Comparison of ENCODE assay signal across 8 cellular contexts in genomic region chr1:103525114-103525606, GRCh38. TPM values are rescaled to one million over a fixed set of nuclear protein-coding genes. Genes with fewer than 3 reads are reported as not detected.
A peak's percentile ranks its signal among the peaks of the same experiment; 100 is the strongest.
DNase-seq lines count a peak whose midpoint lies in the region; ATAC-seq and TF ChIP-seq lines count a peak whose summit lies in the region.

No MANE protein-coding gene starts in this region.

- no peaks in the 10 kb centered on the region for H3K27me3 Mint-ChIP-seq in chondrocyte (ENCODE audit: low read depth)

- H3K9ac ChIP-seq in subcutaneous abdominal adipose tissue (ENCODE audit: low read length in 5 of 5): peak overlapping the region in 4 of 5 donors; percentile 35 to 67 (median 57)

- TF ChIP-seq CTCF in Panc1 (IDR thresholded peaks at IDR 0.05) (no peak), chondrocyte (IDR thresholded peaks at IDR 0.05) (no peak)

- peak overlapping the region; percentile 56; the same call in 1 of the 2 replicates for H3K27ac ChIP-seq in Panc1 (ENCODE audit: low read length)
- peak overlapping the region; percentile 28 for H3K27ac ChIP-seq in subcutaneous abdominal adipose tissue (ENCODE audit: low read depth, low read length)

- H3K4me1 ChIP-seq in Panc1 (ENCODE audit: control insufficient read depth, insufficient read depth, low read length) (no peaks in the 10 kb centered on the region; the same call in none of the 2 replicates), subcutaneous abdominal adipose tissue (ENCODE audit: control insufficient read depth in 5 of 5, insufficient read depth in 5 of 5, low read length in 5 of 5) (peaks cover 0 to 45% (median 30%) of the 10 kb centered on the region in 5 donors)

- H3K4me1 Mint-ChIP-seq in chondrocyte (ENCODE audit: low read depth): peaks cover 38% of the 10 kb centered on the region

- BruUV-seq in Panc1 (replicated peaks; lab: Mats Ljungman, UMichigan): no TSS peak

- H3K4me3 Mint-ChIP-seq in chondrocyte (ENCODE audit: unreplicated experiment): peak overlapping the region; percentile 74

- H3K27me3 ChIP-seq in Panc1 (ENCODE audit: control insufficient read depth, insufficient read depth, low read length): no peaks in the 10 kb centered on the region
- H3K27me3 ChIP-seq in subcutaneous abdominal adipose tissue (ENCODE audit: control insufficient read depth in 5 of 5, insufficient read depth in 4 of 5, low read length in 5 of 5): no peaks in the 10 kb centered on the region

- intact Hi-C loops in Panc1 (cut with micrococcal nuclease; ENCODE audit: unreplicated experiment): no loop called here

- peaks cover 2% of the 10 kb centered on the region for H3K36me3 ChIP-seq in Panc1 (ENCODE audit: control insufficient read depth, insufficient read depth, low read length)
- peaks cover 0 to 10% (median 5%) of the 10 kb centered on the region in 5 donors for H3K36me3 ChIP-seq in subcutaneous abdominal adipose tissue (ENCODE audit: control insufficient read depth in 5 of 5, insufficient read depth in 5 of 5, low read length in 5 of 5)

- ATAC-seq in GM21367 (IDR thresholded peaks at IDR 0.05; ENCODE audit: unreplicated experiment): peak; percentile 49
- ATAC-seq in HG03520 (IDR thresholded peaks at IDR 0.05; ENCODE audit: unreplicated experiment): peak; percentile 45
- ATAC-seq in Panc1: peak; percentile 92

- in situ Hi-C loops in Panc1 (cut with HindIII; ENCODE audit: low pct_unique_long_range_greater_than_20kb, low sequenced_read_pairs): no loop called here

- H3K27ac Mint-ChIP-seq in chondrocyte (ENCODE audit: unreplicated experiment): peak overlapping the region; percentile 85

- H3K4me3 ChIP-seq in Panc1 (ENCODE audit: low read depth in 2 of 2, low read length in 2 of 2): peak overlapping the region; percentile 39 to 71
- H3K4me3 ChIP-seq in subcutaneous abdominal adipose tissue (ENCODE audit: low read depth in 1 of 5, low read length in 5 of 5): peak overlapping the region; percentile 52 to 67 (median 59)

- DNase-seq in DMS79 treated with DMSO at 0.1 percent for 48 hours (lab: John Stamatoyannopoulos, UW): peak; percentile 20
- DNase-seq in DMS79 (lab: John Stamatoyannopoulos, UW): no peak
- no peak for DNase-seq in Panc1 (ENCODE audit: low read depth, low spot score)
- no peak for DNase-seq in chondrocyte (ENCODE audit: low spot score)
- DNase-seq in left kidney (ENCODE audit: low read depth, low spot score): peak; percentile 68

- H3K36me3 Mint-ChIP-seq in chondrocyte (ENCODE audit: low read depth): peaks cover 9% of the 10 kb centered on the region

- POLR2A ChIA-PET in Panc1 (lab: Charles Lee): no interaction called here

- H3K9me3 ChIP-seq in Panc1 (ENCODE audit: control insufficient read depth, insufficient read depth, low read depth, low read length) (no peaks in the 10 kb centered on the region), subcutaneous abdominal adipose tissue (ENCODE audit: control insufficient read depth in 5 of 5, low read length in 5 of 5) (no peaks in the 10 kb centered on the region)

- H3K9me3 Mint-ChIP-seq in chondrocyte (ENCODE audit: low read depth): no peaks in the 10 kb centered on the region

- CTCF ChIA-PET in Panc1 (lab: Charles Lee): no interaction called here

RNA-seq across cellular contexts. Expression of gene RNPC3, which starts 0.3 kb away (rescaled TPM):
- total RNA-seq in Panc1 (2021; ENCODE audit: unreplicated experiment): 13.1 TPM
- polyA plus RNA-seq in Panc1 (2012; ENCODE audit: insufficient read length): 4.2 TPM
- total RNA-seq in chondrocyte: 9.9 to 17.6 TPM (median 10.6 TPM) in 3 replicates

RNA-seq across cellular contexts. Expression of gene AMY2B, which starts 46.2 kb away (rescaled TPM):
- total RNA-seq in Panc1 (2021; ENCODE audit: unreplicated experiment): 1.1 TPM
- 0.27 TPM for polyA plus RNA-seq in Panc1 (2012; ENCODE audit: insufficient read length)
- total RNA-seq in chondrocyte: 2.4 to 8.8 TPM (median 2.6 TPM) in 3 replicates

Comparison
In these comparisons a context has a peak if more than half of its experiments do, and no peak if none do; other contexts are left out.
1. DNase-seq: peak in DMS79 treated with DMSO at 0.1 percent for 48 hours (single experiment) and left kidney (single experiment); none in DMS79 (single experiment), Panc1 (single experiment) and chondrocyte (single experiment).
2. Peak in every context shown above with its lines, with median percentiles within 50 percentile points of each other: ATAC-seq.